8 cellular contexts compared by ENCODE assay signal in genomic region chr2:71332413-71332866, GRCh38. TPM values are rescaled to one million over a fixed set of nuclear protein-coding genes. Genes with fewer than 3 reads are reported as not detected.
A peak's percentile ranks its signal among the peaks of the same experiment; 100 is the strongest.
DNase-seq lines count a peak whose midpoint lies in the region; ATAC-seq and TF ChIP-seq lines count a peak whose summit lies in the region.

No MANE protein-coding gene starts in this region.

- DNase-seq in activated naive CD4-positive, alpha-beta T cell treated with anti-CD3 and anti-CD28 coated beads, Interleukin-2, amount 10 ng/mL, durations not matched to agents 7 days and 5 days: no peak
- no peak for DNase-seq in activated naive CD4-positive, alpha-beta T cell treated with anti-CD3 and anti-CD28 coated beads, Interleukin-2, amount 50 U/mL, for 16 hours
- DNase-seq in activated naive CD8-positive, alpha-beta T cell treated with anti-CD3 and anti-CD28 coated beads, Interleukin-2, amount 50 U/mL, for 24 hours: no peak
- DNase-seq in right lobe of liver (no peak), transverse colon (no peak), NCI-H748 (lab: John Stamatoyannopoulos, UW; ENCODE audit: unreplicated experiment) (no peak), left lobe of liver (ENCODE audit: low spot score) (no peak)

- H3K27ac Mint-ChIP-seq in activated naive CD4-positive, alpha-beta T cell treated with anti-CD3 and anti-CD28 coated beads, Interleukin-2, amount 10 ng/mL, durations not matched to agents 7 days and 5 days: peak overlapping the region; percentile 99
- H3K27ac Mint-ChIP-seq in activated naive CD8-positive, alpha-beta T cell treated with anti-CD3 and anti-CD28 coated beads, Interleukin-2, amount 50 U/mL, for 24 hours: peak overlapping the region; percentile 98

- peaks cover 0 to 31% (median 5%) of the 10 kb centered on the region in 4 donors for H3K4me1 ChIP-seq in right lobe of liver
- H3K4me1 ChIP-seq in transverse colon: peaks cover 3 to 47% (median 26%) of the 10 kb centered on the region in 4 donors

- no peak for TF ChIP-seq EP300 in transverse colon (IDR thresholded peaks at IDR 0.05; ENCODE audit: low read depth)

- H3K36me3 Mint-ChIP-seq in activated naive CD4-positive, alpha-beta T cell treated with anti-CD3 and anti-CD28 coated beads, Interleukin-2, amount 10 ng/mL, durations not matched to agents 7 days and 5 days: peaks cover 19% of the 10 kb centered on the region
- peaks cover 21% of the 10 kb centered on the region for H3K36me3 Mint-ChIP-seq in activated naive CD8-positive, alpha-beta T cell treated with anti-CD3 and anti-CD28 coated beads, Interleukin-2, amount 50 U/mL, for 24 hours (ENCODE audit: low read depth)

- H3K4me1 Mint-ChIP-seq in activated naive CD4-positive, alpha-beta T cell treated with anti-CD3 and anti-CD28 coated beads, Interleukin-2, amount 10 ng/mL, durations not matched to agents 7 days and 5 days: peaks cover 29% of the 10 kb centered on the region
- peaks cover 50% of the 10 kb centered on the region for H3K4me1 Mint-ChIP-seq in activated naive CD8-positive, alpha-beta T cell treated with anti-CD3 and anti-CD28 coated beads, Interleukin-2, amount 50 U/mL, for 24 hours

- TF ChIP-seq CTCF in right lobe of liver (IDR thresholded peaks at IDR 0.05) (no peak), transverse colon (IDR thresholded peaks at IDR 0.05) (no peak)

- H3K9me3 ChIP-seq in right lobe of liver (no peaks in the 10 kb centered on the region), transverse colon (no peaks in the 10 kb centered on the region)

- ATAC-seq in activated naive CD8-positive, alpha-beta T cell treated with anti-CD3 and anti-CD28 coated beads, Interleukin-2, amount 50 U/mL, for 24 hours: no peak
- ATAC-seq in right lobe of liver (no peak), GM18867 (IDR thresholded peaks at IDR 0.05; ENCODE audit: unreplicated experiment) (no peak), left lobe of liver (no peak)

- peak overlapping the region; percentile 96 to 98 (median 98) for H3K27ac ChIP-seq in right lobe of liver
- H3K27ac ChIP-seq in transverse colon: peak overlapping the region; percentile 87 to 95 (median 91)

- H3K4me3 Mint-ChIP-seq in activated naive CD4-positive, alpha-beta T cell treated with anti-CD3 and anti-CD28 coated beads, Interleukin-2, amount 10 ng/mL, durations not matched to agents 7 days and 5 days: peak overlapping the region; percentile 100
- peak overlapping the region; percentile 95 for H3K4me3 Mint-ChIP-seq in activated naive CD8-positive, alpha-beta T cell treated with anti-CD3 and anti-CD28 coated beads, Interleukin-2, amount 50 U/mL, for 24 hours

- peaks cover 9% of the 10 kb centered on the region for H3K27me3 Mint-ChIP-seq in activated naive CD4-positive, alpha-beta T cell treated with anti-CD3 and anti-CD28 coated beads, Interleukin-2, amount 10 ng/mL, durations not matched to agents 7 days and 5 days
- no peaks in the 10 kb centered on the region for H3K27me3 Mint-ChIP-seq in activated naive CD8-positive, alpha-beta T cell treated with anti-CD3 and anti-CD28 coated beads, Interleukin-2, amount 50 U/mL, for 24 hours

- H3K27me3 ChIP-seq in right lobe of liver (no peaks in the 10 kb centered on the region), transverse colon (no peaks in the 10 kb centered on the region)

- no peaks in the 10 kb centered on the region for H3K9me3 Mint-ChIP-seq in activated naive CD4-positive, alpha-beta T cell treated with anti-CD3 and anti-CD28 coated beads, Interleukin-2, amount 10 ng/mL, durations not matched to agents 7 days and 5 days
- H3K9me3 Mint-ChIP-seq in activated naive CD8-positive, alpha-beta T cell treated with anti-CD3 and anti-CD28 coated beads, Interleukin-2, amount 50 U/mL, for 24 hours: no peaks in the 10 kb centered on the region

- peak overlapping the region; percentile 82 to 92 (median 86) for H3K4me3 ChIP-seq in right lobe of liver
- H3K4me3 ChIP-seq in transverse colon: peak overlapping the region; percentile 57 to 88 (median 77)

- CTCF ChIA-PET in activated naive CD4-positive, alpha-beta T cell treated with anti-CD3 and anti-CD28 coated beads, Interleukin-2, amount 10 ng/mL, durations not matched to agents 7 days and 5 days (lab: Charles Lee): interaction anchor here (0.7 to 4.7 kb wide), 7 partner anchors 18 to 265 kb away, joined by 3 to 19 read pairs (median 3); no protein-coding TSS in a partner anchor

- 3% methylated on average over 8 of the region's 8 CpGs for WGBS in right lobe of liver (ENCODE audit: insufficient coverage, low coverage, low lambda C conversion rate, missing lambda C conversion rate)
- 1 to 6% methylated on average over 5 to 8 of the region's 8 CpGs for WGBS in transverse colon (ENCODE audit: low coverage in 1 of 2), 2 donors

- no peak for TF ChIP-seq POLR2A in right lobe of liver (IDR thresholded peaks at IDR 0.05)
- no peak for TF ChIP-seq POLR2A in transverse colon (IDR thresholded peaks at IDR 0.05)

- H3K36me3 ChIP-seq in right lobe of liver (no peaks in the 10 kb centered on the region), transverse colon (peaks cover 0 to 5% (median 0%) of the 10 kb centered on the region in 4 donors)

- in situ Hi-C loops in transverse colon (cut with MboI; ENCODE audit: low pct_ligation_motif_present in 1 of 4, low pct_unique_long_range_greater_than_20kb in 1 of 4, low sequenced_read_pairs in 3 of 4): no loop called here

- intact Hi-C loops in right lobe of liver (cut with DNase I): no loop called here
- intact Hi-C loops in transverse colon (cut with DNase I; ENCODE audit: low total_unique reads): no loop called here

RNA-seq across cellular contexts. Expression of gene ZNF638, which starts 0.9 kb away (rescaled TPM):
- total RNA-seq in right lobe of liver (10 to 100 TPM; 41.8 to 65.8 (median 61.5) TPM), transverse colon (100 to 1,000 TPM in 3 of 4 donors, 10 to 100 TPM in 1; 99.9 to 181 (median 142) TPM), left lobe of liver (61.9 TPM)
